11 cellular contexts compared by ENCODE assay signal in the genomic region with DNA sequence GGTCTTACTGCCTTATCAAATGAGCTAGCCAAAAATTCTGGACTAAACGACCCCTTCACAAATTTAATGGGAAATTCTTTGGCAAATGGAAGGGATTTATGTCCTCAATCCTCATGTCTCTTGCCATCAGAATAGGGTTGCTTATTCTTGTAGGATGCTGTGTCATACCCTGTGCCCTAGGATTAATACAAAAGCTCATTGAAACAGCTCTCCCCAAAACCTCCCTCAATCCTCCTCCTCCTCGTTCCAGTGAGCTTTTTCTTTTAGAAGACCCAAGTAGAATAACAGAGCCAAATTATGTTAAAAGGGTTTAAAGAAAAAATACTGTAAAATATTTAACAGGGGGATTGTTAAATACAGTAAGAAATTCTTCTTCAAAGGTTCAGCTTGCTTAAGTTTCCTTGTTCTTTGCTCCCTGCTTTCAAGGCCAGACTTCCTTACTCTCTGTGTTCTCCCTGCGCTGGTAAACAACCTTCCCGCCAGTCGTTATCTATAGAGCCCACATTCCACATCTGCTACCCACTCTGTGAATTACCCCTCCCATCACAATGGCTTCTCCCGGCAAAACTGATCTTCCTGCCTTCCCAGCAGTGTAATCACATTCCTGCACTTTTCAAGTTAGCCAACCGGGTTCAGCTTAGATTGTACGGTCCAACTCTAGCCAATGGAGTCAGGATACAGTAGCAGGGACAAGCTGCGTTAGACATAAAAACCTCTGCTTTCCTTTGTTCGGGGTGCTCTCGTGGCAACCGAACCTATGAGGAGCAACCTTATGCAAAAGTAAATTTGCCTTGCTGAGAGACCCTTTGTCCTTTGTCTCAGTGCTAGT. TPM values are rescaled to one million over a fixed set of nuclear protein-coding genes. Genes with fewer than 3 reads are reported as not detected.
DNase-seq lines count a peak whose midpoint lies in the region; ATAC-seq and TF ChIP-seq lines count a peak whose summit lies in the region.
"Had no signal": no experiment of that assay in that cellular context is flagged by ENCODE, and none has a peak within 500 bp of the region (broad histone marks: within the 10 kb centered on the region; RNA-seq: fewer than 3 reads in every experiment).

No MANE protein-coding gene starts in this region.

- H3K4me1 ChIP-seq in ascending aorta (peaks cover 0 to 23% of the 10 kb centered on the region in 2 donors), mesendoderm (ENCODE audit: control insufficient read depth, low read depth, low read length) (no peaks in the 10 kb centered on the region), testis (peaks cover 34% of the 10 kb centered on the region)

- no peak overlapping the region for H2BK5ac ChIP-seq in mesendoderm (ENCODE audit: low read length)

- no peak overlapping the region for H3K9ac ChIP-seq in mesendoderm (ENCODE audit: low read length)

- no peak overlapping the region for H3K56ac ChIP-seq in mesendoderm (ENCODE audit: low read length)

- H3K79me2 ChIP-seq in mesendoderm (ENCODE audit: control insufficient read depth, insufficient read depth, low read length): no peaks in the 10 kb centered on the region

- WGBS in mesendoderm (ENCODE audit: extremely low coverage, insufficient coverage, low lambda C conversion rate): no CpG with 5 or more reads among the region's 12 CpGs
- 29 to 52% methylated on average over 12 of the region's 12 CpGs for WGBS in testis, 2 donors

- peak overlapping the region in 1 of 2 donors; percentile 7 for H3K4me3 ChIP-seq in ascending aorta
- H3K4me3 ChIP-seq in fibroblast of the aortic adventitia (ENCODE audit: low read depth, low read length): no peak overlapping the region
- H3K4me3 ChIP-seq in mesendoderm (ENCODE audit: low read length): no peak overlapping the region
- no peak overlapping the region for H3K4me3 ChIP-seq in testis

- no peak overlapping the region for H3K4me2 ChIP-seq in mesendoderm (ENCODE audit: low read length)

- H3K79me1 ChIP-seq in mesendoderm (ENCODE audit: low read length): no peaks in the 10 kb centered on the region

- H3K18ac ChIP-seq in mesendoderm (ENCODE audit: low read length): no peak overlapping the region

- TF ChIP-seq CTCF in ascending aorta (IDR thresholded peaks at IDR 0.05) (no peak), fibroblast of the aortic adventitia (IDR thresholded peaks at IDR 0.05; ENCODE audit: insufficient read depth, low read length) (no peak), testis (IDR thresholded peaks at IDR 0.05) (no peak)

- no peak overlapping the region for H3K4ac ChIP-seq in mesendoderm (ENCODE audit: low read depth, low read length)

- DNase-seq in ascending aorta (ENCODE audit: low spot score in 2 of 2): no peak
- DNase-seq in fibroblast of the aortic adventitia (ENCODE audit: low read depth): peak; percentile 90
- peak; percentile 48 for DNase-seq in mesendoderm
- peak; percentile 84 for DNase-seq in testis
- DNase-seq in activated gamma-delta T cell (lab: John Stamatoyannopoulos, UW): no peak
- DNase-seq in KG1 (lab: John Stamatoyannopoulos, UW): no peak
- DNase-seq: CD4-positive, CD25-positive, alpha-beta regulatory T cell; NCI-H2227 treated with DMSO at 0.1 percent for 48 hours had no signal

- no peak overlapping the region for H2BK15ac ChIP-seq in mesendoderm (replicated peaks; ENCODE audit: low read depth)

- H3K36me3 ChIP-seq in ascending aorta (no peaks in the 10 kb centered on the region), mesendoderm (ENCODE audit: control insufficient read depth, insufficient read depth, low read length) (no peaks in the 10 kb centered on the region), testis (ENCODE audit: low read depth, missing control alignments) (no peaks in the 10 kb centered on the region)

- TF ChIP-seq POLR2A in testis (IDR thresholded peaks at IDR 0.05): no peak

- H2BK120ac ChIP-seq in mesendoderm (ENCODE audit: low read depth, low read length): no peak overlapping the region

- H3K27me3 ChIP-seq in ascending aorta (no peaks in the 10 kb centered on the region), mesendoderm (ENCODE audit: insufficient read depth, low read length, poor library complexity) (no peaks in the 10 kb centered on the region), testis (no peaks in the 10 kb centered on the region)

- intact Hi-C loops in ascending aorta (cut with DNase I) (no loop called here), testis (cut with DNase I; ENCODE audit: low total_unique reads) (no loop called here)

- ATAC-seq in HG03139 (IDR thresholded peaks at IDR 0.05; ENCODE audit: unreplicated experiment) (no peak), HG03469 (IDR thresholded peaks at IDR 0.05; ENCODE audit: unreplicated experiment) (no peak)

- H4K5ac ChIP-seq in mesendoderm (ENCODE audit: low read length): no peak overlapping the region

- H3K9me3 ChIP-seq in ascending aorta (no peaks in the 10 kb centered on the region), testis (no peaks in the 10 kb centered on the region)

- no peak overlapping the region for H4K8ac ChIP-seq in mesendoderm (ENCODE audit: low read depth, low read length)

- no peak overlapping the region for H3K23ac ChIP-seq in mesendoderm (ENCODE audit: low read length)

- no peak overlapping the region for H2AK5ac ChIP-seq in mesendoderm (ENCODE audit: low read length)

- H3K27ac ChIP-seq in ascending aorta (peak overlapping the region; percentile 59 to 69), mesendoderm (ENCODE audit: low read depth, low read length) (no peak overlapping the region), testis (peak overlapping the region; percentile 61 to 88)

RNA-seq across cellular contexts. Expression of a gene that starts 9.7 kb away (rescaled TPM):
- total RNA-seq in ascending aorta: 1.1 TPM
- total RNA-seq in fibroblast of the aortic adventitia (ENCODE audit: low replicate concordance): not detected in 2 replicates
- polyA plus RNA-seq in mesendoderm (2013, experiment 1 of 2): 0.03 TPM
- polyA plus RNA-seq in mesendoderm (2013, experiment 2 of 2): not detected
- 1 to 10 TPM; 2.4 to 2.5 TPM for total RNA-seq in testis
- polyA plus RNA-seq in testis (ENCODE audit: insufficient read depth, low read depth, low replicate concordance): 1.8 TPM
- total RNA-seq: CD4-positive, CD25-positive, alpha-beta regulatory T cell had no signal

RNA-seq across cellular contexts. Expression of a gene that starts 18.4 kb away (rescaled TPM):
- total RNA-seq in ascending aorta (137 TPM), fibroblast of the aortic adventitia (ENCODE audit: low replicate concordance) (0.27 TPM in 1 of 2 replicates, not detected in the other), testis (under 1 TPM in 1 of 2 donors, not detected in 1; 0.25 TPM)
- not detected for polyA plus RNA-seq in mesendoderm (2013, experiment 1 of 2)
- not detected for polyA plus RNA-seq in mesendoderm (2013, experiment 2 of 2)
- polyA plus RNA-seq in testis (ENCODE audit: insufficient read depth, low read depth, low replicate concordance): 35.1 TPM
- total RNA-seq: CD4-positive, CD25-positive, alpha-beta regulatory T cell had no signal
- polyA plus RNA-seq: CD4-positive, CD25-positive, alpha-beta regulatory T cell; neural cell had no signal

RNA-seq across cellular contexts. Expression of a gene that starts 20.7 kb away (rescaled TPM):
- total RNA-seq in ascending aorta: 2.4 TPM
- total RNA-seq in fibroblast of the aortic adventitia (ENCODE audit: low replicate concordance): 8.1 and 24.8 TPM in 2 replicates
- polyA plus RNA-seq in mesendoderm (2013, experiment 1 of 2): 6.6 TPM
- 6.1 TPM for polyA plus RNA-seq in mesendoderm (2013, experiment 2 of 2)
- total RNA-seq in testis: 10 to 100 TPM; 37.9 to 41.1 TPM
- polyA plus RNA-seq in testis (ENCODE audit: insufficient read depth, low read depth, low replicate concordance): 30.9 TPM

RNA-seq across cellular contexts. Expression of a gene that starts 20.9 kb away (rescaled TPM):
- total RNA-seq in ascending aorta: 11.7 TPM
- 39.1 and 158 TPM in 2 replicates for total RNA-seq in fibroblast of the aortic adventitia (ENCODE audit: low replicate concordance)
- 37.8 TPM for polyA plus RNA-seq in mesendoderm (2013, experiment 1 of 2)
- 37.0 TPM for polyA plus RNA-seq in mesendoderm (2013, experiment 2 of 2)
- total RNA-seq in testis: 100 to 1,000 TPM in 1 of 2 donors, 10 to 100 TPM in 1; 95.0 to 102 TPM
- 64.5 TPM for polyA plus RNA-seq in testis (ENCODE audit: insufficient read depth, low read depth, low replicate concordance)

Comparison
In these comparisons a context has a peak if more than half of its experiments do, and no peak if none do; other contexts are left out.
1. DNase-seq: peak in fibroblast of the aortic adventitia (single experiment), mesendoderm (single experiment) and testis (single experiment); none in ascending aorta (0 of 2), activated gamma-delta T cell (single experiment) and KG1 (single experiment).
2. RNA of a gene that starts 18.4 kb away (total RNA-seq): 137 TPM in ascending aorta (single experiment); 0.27 TPM in fibroblast of the aortic adventitia and 0.25 TPM in testis; every median in the first group is over 100 times any median in the second.